7 cellular contexts compared by ENCODE assay signal in genomic region chr22:17121235-17122195, GRCh38. TPM values are rescaled to one million over a fixed set of nuclear protein-coding genes. Genes with fewer than 3 reads are reported as not detected.
DNase-seq lines count a peak whose midpoint lies in the region; ATAC-seq and TF ChIP-seq lines count a peak whose summit lies in the region.

TSS of gene TMEM121B (minus strand) at chr22:17121360. CDS start at chr22:17121127, 233 bp downstream.

- no peaks in the 10 kb centered on the region for H3K9me3 ChIP-seq in mesodermal cell (ENCODE audit: control insufficient read depth, low read length)
- H3K9me3 ChIP-seq in thyroid gland = no peaks in the 10 kb centered on the region

- POLR2A ChIA-PET in T-cell (lab: Charles Lee) = no interaction called here

- CTCF ChIA-PET in T-cell (lab: Charles Lee) = interaction anchor here in 1 of 2 donors (0.6 kb wide), 1 partner anchor 62 kb away, joined by 3 read pairs; no protein-coding TSS in a partner anchor

- H3K4me1 ChIP-seq in mesodermal cell (ENCODE audit: control insufficient read depth, insufficient read depth, low read length, poor library complexity, severe bottlenecking) (peaks cover 13% of the 10 kb centered on the region), thyroid gland (peaks cover 4 to 13% of the 10 kb centered on the region in 2 donors)

- H3K27ac ChIP-seq in mesodermal cell (ENCODE audit: low read depth, low read length, severe bottlenecking) (no peak within 1 kb of the TSS), thyroid gland (no peak within 1 kb of the TSS)

- no peaks in the 10 kb centered on the region for H3K27me3 ChIP-seq in thyroid gland

- no peaks in the 10 kb centered on the region for H3K9me3 Mint-ChIP-seq in T-cell

- peak within 1 kb of the TSS; percentile 5 for H3K4me3 ChIP-seq in epithelial cell of esophagus (ENCODE audit: low read length)
- H3K4me3 ChIP-seq in mesodermal cell (ENCODE audit: extremely low read depth, insufficient read depth, low read length, poor library complexity, severe bottlenecking) = peak within 1 kb of the TSS; percentile 60
- peak within 1 kb of the TSS in 1 of 3 donors; percentile 42 for H3K4me3 ChIP-seq in thyroid gland (replicated peaks in 1 of 3)

- H3K36me3 ChIP-seq in mesodermal cell (ENCODE audit: control insufficient read depth, insufficient read depth, low read length) (no peaks in the 10 kb centered on the region), thyroid gland (no peaks in the 10 kb centered on the region)

- peak within 1 kb of the TSS; percentile 57 to 82 (median 65) for H3K4me3 Mint-ChIP-seq in T-cell

- TF ChIP-seq POLR2A in thyroid gland (IDR thresholded peaks at IDR 0.05) = no peak

- 14 to 16% methylated on average over 42 to 51 of the region's 69 CpGs for WGBS in mesodermal cell (ENCODE audit: insufficient coverage in 2 of 2), 2 experiments
- WGBS in thyroid gland, 2 donors = 5 to 11% methylated on average over 37 to 52 of the region's 69 CpGs

- H3K27ac Mint-ChIP-seq in T-cell = peak within 1 kb of the TSS in 1 of 2 donors; percentile 17

- no peak for TF ChIP-seq CTCF in epithelial cell of esophagus (IDR thresholded peaks at IDR 0.05; ENCODE audit: insufficient read depth, low read depth, low read length, missing control alignments)
- TF ChIP-seq CTCF in thyroid gland (IDR thresholded peaks at IDR 0.05) = no peak

- ATAC-seq in T-cell (replicated peaks in 1 of 4) = no peak

- H3K27me3 Mint-ChIP-seq in T-cell = peaks cover 6 to 28% of the 10 kb centered on the region in 2 donors

- H3K36me3 Mint-ChIP-seq in T-cell = no peaks in the 10 kb centered on the region

- intact Hi-C loops in thyroid gland (cut with DNase I) = no loop called here

- H3K4me1 Mint-ChIP-seq in T-cell = peaks cover 34 to 35% (median 34%) of the 10 kb centered on the region in 3 donors

- DNase-seq in EL (peak; percentile 69), NCI-H1105 treated with DMSO at 0.1 percent for 48 hours (lab: John Stamatoyannopoulos, UW) (peak; percentile 89), T-cell (peak in 1 of 34 experiments; percentile 22), epithelial cell of esophagus (ENCODE audit: low read depth) (peak; percentile 50), thyroid gland (peak; percentile 26 to 44)
- no peak for DNase-seq in activated CD4-positive, CD25-positive, alpha-beta regulatory T cell (lab: John Stamatoyannopoulos, UW)

RNA-seq across cellular contexts. Expression of gene TMEM121B, which starts in this region (rescaled TPM):
- total RNA-seq in T-cell = under 1 TPM in 3 of 5 donors, not detected in 2; 0.13 to 0.19 (median 0.15) TPM
- polyA plus RNA-seq in mesodermal cell (2013, experiment 1 of 2) = 4.0 TPM
- polyA plus RNA-seq in mesodermal cell (2013, experiment 2 of 2) = 3.1 TPM
- under 1 TPM in 2 of 4 donors, not detected in 2; 0.10 to 0.17 TPM for total RNA-seq in thyroid gland

Comparison
In these comparisons a context has a peak if more than half of its experiments do, and no peak if none do; other contexts are left out.
1. Peak in DNase-seq in thyroid gland; RNA of the gene not detected or under 1 TPM.
2. DNase-seq: peak in EL (single experiment), NCI-H1105 treated with DMSO at 0.1 percent for 48 hours (single experiment) and epithelial cell of esophagus (single experiment); none in activated CD4-positive, CD25-positive, alpha-beta regulatory T cell (0 of 4).